In the genomic region with DNA sequence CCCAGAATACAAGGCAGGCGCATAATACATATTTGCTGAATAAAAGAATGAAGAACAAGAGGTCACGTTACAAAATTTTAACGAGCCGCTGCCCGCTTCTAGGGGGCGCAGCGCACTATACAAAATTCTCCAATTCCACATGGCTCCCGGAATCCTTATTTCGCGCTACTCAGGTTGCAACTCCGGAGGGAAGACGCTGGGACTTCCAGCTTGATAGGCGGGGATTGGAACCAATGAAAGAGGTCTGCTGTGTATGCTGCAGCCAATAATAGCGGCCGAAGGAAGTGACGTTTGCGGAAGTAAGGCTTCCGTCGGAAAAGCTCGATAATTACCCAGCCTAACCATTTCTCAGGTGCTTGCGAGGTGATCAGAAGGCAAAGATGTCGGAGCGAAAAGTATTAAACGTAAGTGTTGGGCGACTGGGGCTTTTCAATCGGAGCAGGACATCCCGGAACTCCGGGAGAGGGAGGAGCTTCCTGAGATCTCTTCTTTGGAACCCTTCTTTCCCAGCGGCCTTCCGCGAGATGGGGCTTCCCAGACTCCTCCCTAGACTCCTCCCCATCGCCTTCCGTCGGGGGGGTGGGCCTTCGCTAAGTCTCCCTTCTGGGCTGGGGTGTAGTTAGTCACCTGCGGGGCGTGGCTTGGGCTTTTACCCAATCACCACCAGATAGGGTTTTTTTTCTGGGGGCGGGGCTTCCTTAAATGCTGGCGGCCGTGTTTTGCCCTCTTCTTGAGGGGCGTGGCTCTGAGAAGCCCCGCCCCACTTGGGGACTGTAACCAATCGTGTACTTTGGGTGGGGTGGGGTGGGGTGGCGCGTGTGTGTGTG, we compare ENCODE assay signal across 1 cellular context.
TF ChIP-seq lines count a peak whose summit lies in the region.

YJU2 (plus strand) TSS at position 314 of the 827 bp plus-strand sequence; CDS start at position 381, 67 bp downstream.

TF ChIP-seq in K562, 482 proteins besides CTCF, POLR2A, EP300 and RAD21 (continued from another document and continues in another):
- TF ChIP-seq E2F8 (IDR thresholded peaks at IDR 0.05; ENCODE audit: low read depth, partially characterized antibody) (peak; percentile 99), ZNF282 (CRISPR knock-in tag; IDR thresholded peaks at IDR 0.05) (no peak), MXI1 (IDR thresholded peaks at IDR 0.05; ENCODE audit: low read depth, low read length) (no peak; the same call in 1 of the 2 replicates), HMG20A (CRISPR knock-in tag; conservative IDR thresholded peaks at IDR 0.05) (no peak), RBM25 (IDR thresholded peaks at IDR 0.05; ENCODE audit: low read depth, low read length, severe bottlenecking) (peak; percentile 99), FOXP1 (CRISPR knock-in tag; IDR thresholded peaks at IDR 0.05) (no peak), RFX1 (IDR thresholded peaks at IDR 0.05) (no peak), BCOR (IDR thresholded peaks at IDR 0.05) (peak; percentile 68; the same call in 1 of the 2 replicates), ZNF583 (CRISPR knock-in tag; IDR thresholded peaks at IDR 0.05) (0 out of 2 replicates have a peak, but pooled peaks have one; percentile 53), ZNF589 (CRISPR knock-in tag; IDR thresholded peaks at IDR 0.05; ENCODE audit: low read depth) (peak; percentile 80), CBX3 (IDR thresholded peaks at IDR 0.05; ENCODE audit: borderline replicate concordance in 1 of 2, low read length in 2 of 2) (peak in 1 of 2 experiments; percentile 98; a peak in 2 of 3 replicates), HMG20B (CRISPR knock-in tag; IDR thresholded peaks at IDR 0.05) (no peak), PHF8 (IDR thresholded peaks at IDR 0.05; ENCODE audit: borderline replicate concordance, low read length) (peak; percentile 91), MCM5 (IDR thresholded peaks at IDR 0.05; ENCODE audit: low read depth) (no peak), KDM2B (CRISPR knock-in tag; IDR thresholded peaks at IDR 0.05) (no peak), NONO (IDR thresholded peaks at IDR 0.05; ENCODE audit: low read depth in 2 of 2, low read length in 1 of 2) (no peak), CEBPB (tag; IDR thresholded peaks at IDR 0.05) (no peak), DNMT1 (IDR thresholded peaks at IDR 0.05) (no peak), MTA1 (IDR thresholded peaks at IDR 0.05; ENCODE audit: borderline replicate concordance) (no peak; the same call in 1 of the 2 replicates), POLR2G (IDR thresholded peaks at IDR 0.05; ENCODE audit: low read depth, low read length) (peak; percentile 74), CBFA2T2 (conservative IDR thresholded peaks at IDR 0.05) (no peak), CTCFL (IDR thresholded peaks at IDR 0.05; ENCODE audit: borderline replicate concordance, insufficient read depth, low read depth, low read length, poor library complexity, severe bottlenecking) (peak; percentile 69), TAF1 (IDR thresholded peaks at IDR 0.05; ENCODE audit: control insufficient read depth, extremely low read depth, insufficient read depth, low read length, severe bottlenecking) (peak; percentile 86), TOE1 (IDR thresholded peaks at IDR 0.05; ENCODE audit: borderline replicate concordance) (peak; percentile 92), TOE1 (CRISPR knock-in tag; IDR thresholded peaks at IDR 0.05; ENCODE audit: borderline replicate concordance, low read depth) (no peak), HDAC2 (IDR thresholded peaks at IDR 0.05) (peak; percentile 67), HEY1 (CRISPR knock-in tag; IDR thresholded peaks at IDR 0.05; ENCODE audit: borderline replicate concordance) (no peak), ZC3H8 (IDR thresholded peaks at IDR 0.05) (no peak), CREB3 (tag; conservative IDR thresholded peaks at IDR 0.05; ENCODE audit: low read depth) (0 out of 2 replicates have a peak, but pooled peaks have one; percentile 38), NCOA1 (IDR thresholded peaks at IDR 0.05; ENCODE audit: low read depth) (peak; percentile 99), ZNF830 (CRISPR knock-in tag; IDR thresholded peaks at IDR 0.05) (no peak), FOXM1 (IDR thresholded peaks at IDR 0.05; ENCODE audit: low read depth) (peak; percentile 69; the same call in 1 of the 2 replicates), FOXM1 (CRISPR knock-in tag; IDR thresholded peaks at IDR 0.05; ENCODE audit: low read depth) (no peak), ZNF584 (CRISPR knock-in tag; IDR thresholded peaks at IDR 0.05; ENCODE audit: low read depth) (no peak), GTF2F1 (IDR thresholded peaks at IDR 0.05; ENCODE audit: low read depth, low read length) (no peak), TAF7 (tag; IDR thresholded peaks at IDR 0.05) (peak; percentile 85), STAT5A (IDR thresholded peaks at IDR 0.05; ENCODE audit: borderline replicate concordance, low read length) (no peak; the same call in 1 of the 2 replicates), WHSC1 (IDR thresholded peaks at IDR 0.05; ENCODE audit: low read length) (no peak), PHF21A (IDR thresholded peaks at IDR 0.05; ENCODE audit: borderline replicate concordance, low read depth) (no peak), ZBTB7A (IDR thresholded peaks at IDR 0.05; ENCODE audit: borderline replicate concordance, control insufficient read depth, low read depth, low read length) (peak; percentile 39; the same call in 1 of the 2 replicates), MAX (CRISPR knock-in tag; IDR thresholded peaks at IDR 0.05) (peak; percentile 74; the same call in 1 of the 2 replicates), CAMTA2 (CRISPR knock-in tag; conservative IDR thresholded peaks at IDR 0.05) (no peak), L3MBTL2 (IDR thresholded peaks at IDR 0.05) (peak; percentile 76; the same call in 1 of the 2 replicates), RBBP5 (IDR thresholded peaks at IDR 0.05; ENCODE audit: borderline replicate concordance, insufficient read depth, low read length, poor library complexity, severe bottlenecking) (peak; percentile 86), HMBOX1 (IDR thresholded peaks at IDR 0.05) (peak; percentile 96), SRSF7 (optimal IDR thresholded peaks at IDR 0.05; ENCODE audit: low read depth, low read length) (no peak), ZNF41 (CRISPR knock-in tag; conservative IDR thresholded peaks at IDR 0.05) (no peak), RAD51 (IDR thresholded peaks at IDR 0.05; ENCODE audit: borderline replicate concordance, low read depth) (peak; percentile 25; the same call in 1 of the 2 replicates), CC2D1A (IDR thresholded peaks at IDR 0.05) (0 out of 2 replicates have a peak, but pooled peaks have one; percentile 75), TAF9B (IDR thresholded peaks at IDR 0.05; ENCODE audit: partially characterized antibody) (peak; percentile 85), GTF2A2 (tag; IDR thresholded peaks at IDR 0.05) (0 out of 2 replicates have a peak, but pooled peaks have one; percentile 21), ZNF586 (CRISPR knock-in tag; conservative IDR thresholded peaks at IDR 0.05) (no peak), ZNF274 (IDR thresholded peaks at IDR 0.05; ENCODE audit: borderline replicate concordance, low read depth, low read length) (no peak), BRD9 (IDR thresholded peaks at IDR 0.05; ENCODE audit: low read depth, partially characterized antibody) (peak; percentile 72), ZNF699 (CRISPR knock-in tag; IDR thresholded peaks at IDR 0.05; ENCODE audit: insufficient replicate concordance) (no peak), MNT (conservative IDR thresholded peaks at IDR 0.05) (peak; percentile 94 to 97), MYC (IDR thresholded peaks at IDR 0.05; ENCODE audit: low read depth, low read length) (peak; percentile 99), MYC (CRISPR knock-in tag; IDR thresholded peaks at IDR 0.05; ENCODE audit: borderline replicate concordance, low read depth) (peak; percentile 95), CREB1 (IDR thresholded peaks at IDR 0.05) (peak; percentile 90), CREB1 (CRISPR knock-in tag; IDR thresholded peaks at IDR 0.05) (peak; percentile 96)
- TF ChIP-seq, protein P1, sequence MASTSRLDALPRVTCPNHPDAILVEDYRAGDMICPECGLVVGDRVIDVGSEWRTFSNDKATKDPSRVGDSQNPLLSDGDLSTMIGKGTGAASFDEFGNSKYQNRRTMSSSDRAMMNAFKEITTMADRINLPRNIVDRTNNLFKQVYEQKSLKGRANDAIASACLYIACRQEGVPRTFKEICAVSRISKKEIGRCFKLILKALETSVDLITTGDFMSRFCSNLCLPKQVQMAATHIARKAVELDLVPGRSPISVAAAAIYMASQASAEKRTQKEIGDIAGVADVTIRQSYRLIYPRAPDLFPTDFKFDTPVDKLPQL (IDR thresholded peaks at IDR 0.05; ENCODE audit: extremely low read depth, insufficient read length), result no peak
- TF ChIP-seq, protein P2, sequence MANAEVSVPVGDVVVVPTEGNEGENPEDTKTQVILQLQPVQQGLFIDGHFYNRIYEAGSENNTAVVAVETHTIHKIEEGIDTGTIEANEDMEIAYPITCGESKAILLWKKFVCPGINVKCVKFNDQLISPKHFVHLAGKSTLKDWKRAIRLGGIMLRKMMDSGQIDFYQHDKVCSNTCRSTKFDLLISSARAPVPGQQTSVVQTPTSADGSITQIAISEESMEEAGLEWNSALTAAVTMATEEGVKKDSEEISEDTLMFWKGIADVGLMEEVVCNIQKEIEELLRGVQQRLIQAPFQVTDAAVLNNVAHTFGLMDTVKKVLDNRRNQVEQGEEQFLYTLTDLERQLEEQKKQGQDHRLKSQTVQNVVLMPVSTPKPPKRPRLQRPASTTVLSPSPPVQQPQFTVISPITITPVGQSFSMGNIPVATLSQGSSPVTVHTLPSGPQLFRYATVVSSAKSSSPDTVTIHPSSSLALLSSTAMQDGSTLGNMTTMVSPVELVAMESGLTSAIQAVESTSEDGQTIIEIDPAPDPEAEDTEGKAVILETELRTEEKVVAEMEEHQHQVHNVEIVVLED (CRISPR knock-in tag; IDR thresholded peaks at IDR 0.05), result peak; percentile 45
